Comparison of ENCODE assay signal across 1 cellular context in genomic region chr11:63979426-63979825, GRCh38.
A peak's percentile ranks its signal among the peaks of the same experiment; 100 is the strongest.
TF ChIP-seq lines count a peak whose summit lies in the region.

No MANE protein-coding gene starts in this region.

TF ChIP-seq in K562, 482 proteins besides CTCF, POLR2A, EP300 and RAD21:
- TF ChIP-seq HOMEZ (CRISPR knock-in tag; IDR thresholded peaks at IDR 0.05) (no peak), RBFOX2 (IDR thresholded peaks at IDR 0.05; ENCODE audit: low read depth, low read length) (peak; percentile 50; the same call in 1 of the 2 replicates), ZNF23 (CRISPR knock-in tag; IDR thresholded peaks at IDR 0.05) (no peak), E2F3 (CRISPR knock-in tag; IDR thresholded peaks at IDR 0.05) (no peak), POLR2G (IDR thresholded peaks at IDR 0.05; ENCODE audit: low read depth, low read length) (peak; percentile 49; the same call in 1 of the 2 replicates), PCBP2 (IDR thresholded peaks at IDR 0.05; ENCODE audit: low read depth, low read length, poor library complexity, severe bottlenecking) (no peak), GTF2E2 (tag; IDR thresholded peaks at IDR 0.05) (no peak), FOXK1 (CRISPR knock-in tag; IDR thresholded peaks at IDR 0.05; ENCODE audit: borderline replicate concordance) (no peak), ZNF175 (CRISPR knock-in tag; IDR thresholded peaks at IDR 0.05; ENCODE audit: low read depth) (no peak), ILF3 (IDR thresholded peaks at IDR 0.05; ENCODE audit: borderline replicate concordance) (no peak)
